Comparison of ENCODE assay signal across 9 cellular contexts in genomic region chr17:48561894-48562810, GRCh38. TPM values are rescaled to one million over a fixed set of nuclear protein-coding genes. Genes with fewer than 3 reads are reported as not detected.
DNase-seq lines count a peak whose midpoint lies in the region; ATAC-seq and TF ChIP-seq lines count a peak whose summit lies in the region.
"Had no signal": no experiment of that assay in that cellular context is flagged by ENCODE, and none has a peak within 500 bp of the region (broad histone marks: within the 10 kb centered on the region; RNA-seq: fewer than 3 reads in every experiment).

No MANE protein-coding gene starts in this region.

- 67% methylated on average over 15 of the region's 15 CpGs for WGBS in sigmoid colon, 2 donors

- H3K36me3 Mint-ChIP-seq in chondrocyte (ENCODE audit: low read depth): no peaks in the 10 kb centered on the region

- H3K27me3 Mint-ChIP-seq in chondrocyte (ENCODE audit: low read depth): peaks cover 64% of the 10 kb centered on the region

- ATAC-seq in GM18861 (IDR thresholded peaks at IDR 0.05; ENCODE audit: unreplicated experiment) (peak; percentile 73), HG02759 (IDR thresholded peaks at IDR 0.05; ENCODE audit: unreplicated experiment) (peak; percentile 75)
- ATAC-seq: left lobe of liver had no signal

- no peaks in the 10 kb centered on the region for H3K4me1 Mint-ChIP-seq in chondrocyte (ENCODE audit: low read depth)

- no peak overlapping the region for H3K27ac Mint-ChIP-seq in chondrocyte (ENCODE audit: unreplicated experiment)

- H3K4me1 ChIP-seq in sigmoid colon: peaks cover 0 to 100% (median 99%) of the 10 kb centered on the region in 4 donors

- peak; percentile 15 for TF ChIP-seq CTCF in chondrocyte (IDR thresholded peaks at IDR 0.05)
- peak in 2 of 4 experiments; percentile 11 to 38 for TF ChIP-seq CTCF in sigmoid colon (IDR thresholded peaks at IDR 0.05)

- no peak for DNase-seq in chondrocyte (ENCODE audit: low spot score)
- no peak for DNase-seq in sigmoid colon
- no peak for DNase-seq in D341Med (ENCODE audit: low spot score)
- DNase-seq in activated T-cell treated with anti-CD3 and anti-CD28 coated beads, Interleukin-2, amount 50 U/mL, for 48 hours: no peak
- DNase-seq in RKO (ENCODE audit: low spot score): no peak
- DNase-seq: NCI-H1105 treated with DMSO at 0.1 percent for 48 hours had no signal

- intact Hi-C loops in sigmoid colon (cut with DNase I): no loop called here

- H3K9me3 ChIP-seq in sigmoid colon: no peaks in the 10 kb centered on the region

- H3K27me3 ChIP-seq in sigmoid colon: no peaks in the 10 kb centered on the region

- H3K9me3 Mint-ChIP-seq in chondrocyte (ENCODE audit: low read depth): no peaks in the 10 kb centered on the region

- TF ChIP-seq EP300 in sigmoid colon (IDR thresholded peaks at IDR 0.05): no peak

- no peaks in the 10 kb centered on the region for H3K36me3 ChIP-seq in sigmoid colon

- TF ChIP-seq POLR2A in sigmoid colon (IDR thresholded peaks at IDR 0.05): no peak

- H3K27ac ChIP-seq in sigmoid colon: peak overlapping the region; percentile 94 to 99 (median 96)

- H3K4me3 ChIP-seq in sigmoid colon: no peak overlapping the region

- no peak overlapping the region for H3K4me3 Mint-ChIP-seq in chondrocyte (ENCODE audit: unreplicated experiment)

RNA-seq across cellular contexts. Expression of gene HOXB4, which starts 16.0 kb away (rescaled TPM):
- total RNA-seq in chondrocyte: not detected in 3 replicates
- 1 to 10 TPM; 4.6 to 8.3 (median 5.4) TPM for total RNA-seq in sigmoid colon
- 1 to 10 TPM in 2 of 3 donors, under 1 TPM in 1; 0.23 to 2.7 (median 1.2) TPM for polyA plus RNA-seq in sigmoid colon

RNA-seq across cellular contexts. Expression of gene HOXB2, which starts 17.2 kb away (rescaled TPM):
- 0.72 TPM in 2 of 3 replicates, not detected in the other for total RNA-seq in chondrocyte
- total RNA-seq in sigmoid colon: 10 to 100 TPM; 44.9 to 86.1 (median 63.6) TPM
- polyA plus RNA-seq in sigmoid colon: 1 to 10 TPM; 1.6 to 7.8 (median 3.0) TPM

RNA-seq across cellular contexts. Expression of gene HOXB3, which starts 27.9 kb away (rescaled TPM):
- total RNA-seq in chondrocyte: 0.18 to 0.57 TPM in 2 of 3 replicates, not detected in the other
- 10 to 100 TPM; 25.3 to 64.3 (median 30.1) TPM for total RNA-seq in sigmoid colon
- 10 to 100 TPM in 2 of 3 donors, 1 to 10 TPM in 1; 6.2 to 16.7 (median 10.2) TPM for polyA plus RNA-seq in sigmoid colon

RNA-seq across cellular contexts. Expression of gene HOXB1, which starts 31.3 kb away (rescaled TPM):
- total RNA-seq in chondrocyte: not detected in 3 replicates
- total RNA-seq in sigmoid colon: under 1 TPM in 1 of 4 donors, not detected in 3; 0.27 TPM
- under 1 TPM in 2 of 3 donors, not detected in 1; 0.60 to 0.92 TPM for polyA plus RNA-seq in sigmoid colon
- total RNA-seq: left lobe of liver had no signal

RNA-seq across cellular contexts. Expression of gene HOXB5, which starts 31.4 kb away (rescaled TPM):
- total RNA-seq in chondrocyte (not detected in 3 replicates), sigmoid colon (1 to 10 TPM; 1.5 to 2.5 (median 2.1) TPM)
- 10 to 100 TPM in 1 of 3 donors, 1 to 10 TPM in 2; 3.2 to 13.9 (median 4.2) TPM for polyA plus RNA-seq in sigmoid colon

Comparison
In these comparisons a context has a peak if more than half of its experiments do, and no peak if none do; other contexts are left out.
1. RNA of gene HOXB2, which starts 17.2 kb away (total RNA-seq): 44.9 to 86.1 TPM in sigmoid colon; 0.72 TPM in chondrocyte; every median in the first group is over 10 times any median in the second.
2. RNA of gene HOXB3, which starts 27.9 kb away (total RNA-seq): 25.3 to 64.3 TPM in sigmoid colon; 0.18 to 0.57 TPM in chondrocyte; every median in the first group is over 10 times any median in the second.